ENCODE assay signal across 26 cellular contexts in genomic region chr12:129909051-129910020, GRCh38. TPM values are rescaled to one million over a fixed set of nuclear protein-coding genes. Genes with fewer than 3 reads are reported as not detected.
"Had no signal": no experiment of that assay in that cellular context is flagged by ENCODE, and none has a peak within 500 bp of the region (broad histone marks: within the 10 kb centered on the region; RNA-seq: fewer than 3 reads in every experiment).

No MANE protein-coding gene starts in this region.

- ATAC-seq: activated CD4-positive, alpha-beta T cell treated with anti-CD3 and anti-CD28 coated beads for 36 hours; activated CD8-positive, alpha-beta T cell treated with anti-CD3 and anti-CD28 coated beads for 36 hours; Panc1; Right ventricle myocardium inferior; T-cell had no signal

- H3K4me3 Mint-ChIP-seq: activated CD4-positive, alpha-beta T cell treated with anti-CD3 and anti-CD28 coated beads for 36 hours; activated CD8-positive, alpha-beta T cell treated with anti-CD3 and anti-CD28 coated beads for 36 hours; activated naive CD8-positive, alpha-beta T cell treated with anti-CD3 and anti-CD28 coated beads, Interleukin-2, amount 10 ng/mL, durations not matched to agents 7 days and 5 days; IgD-negative memory B cell; T-cell had no signal

- H3K27ac Mint-ChIP-seq: activated CD4-positive, alpha-beta T cell treated with anti-CD3 and anti-CD28 coated beads for 36 hours; activated CD8-positive, alpha-beta T cell treated with anti-CD3 and anti-CD28 coated beads for 36 hours; activated naive CD8-positive, alpha-beta T cell treated with anti-CD3 and anti-CD28 coated beads, Interleukin-2, amount 10 ng/mL, durations not matched to agents 7 days and 5 days; T-cell had no signal

- H3K4me1 Mint-ChIP-seq: activated CD4-positive, alpha-beta T cell treated with anti-CD3 and anti-CD28 coated beads for 36 hours; activated naive CD8-positive, alpha-beta T cell treated with anti-CD3 and anti-CD28 coated beads, Interleukin-2, amount 10 ng/mL, durations not matched to agents 7 days and 5 days; IgD-negative memory B cell; T-cell had no signal

- H3K9me3 Mint-ChIP-seq: activated CD8-positive, alpha-beta T cell treated with anti-CD3 and anti-CD28 coated beads for 36 hours; activated naive CD8-positive, alpha-beta T cell treated with anti-CD3 and anti-CD28 coated beads, Interleukin-2, amount 10 ng/mL, durations not matched to agents 7 days and 5 days; T-cell had no signal

- H3K36me3 Mint-ChIP-seq: activated naive CD8-positive, alpha-beta T cell treated with anti-CD3 and anti-CD28 coated beads, Interleukin-2, amount 10 ng/mL, durations not matched to agents 7 days and 5 days; IgD-negative memory B cell; T-cell had no signal

- DNase-seq: activated CD4-positive, alpha-beta T cell treated with anti-CD3 and anti-CD28 coated beads for 36 hours; activated CD4-positive, CD25-positive, alpha-beta regulatory T cell; activated CD8-positive, alpha-beta memory T cell treated with anti-CD3 and anti-CD28 coated beads, Interleukin-2, amount 50 U/mL, for 48 hours; activated CD8-positive, alpha-beta T cell treated with anti-CD3 and anti-CD28 coated beads for 36 hours; activated naive CD4-positive, alpha-beta T cell treated with anti-CD3 and anti-CD28 coated beads, Interleukin-2, amount 50 U/mL, for 16 hours; activated naive CD8-positive, alpha-beta T cell treated with anti-CD3 and anti-CD28 coated beads, Interleukin-2, amount 10 ng/mL, durations not matched to agents 7 days and 5 days; activated T-cell treated with anti-CD3 and anti-CD28 coated beads, Interleukin-2, amount 50 U/mL, for 1 hour; adrenal gland; anterior cingulate cortex; KG1; NCI-H1092; NCI-H1417 treated with DMSO at 0.1 percent for 48 hours; NCI-H1694 treated with DMSO at 0.1 percent for 48 hours; NCI-H2029 treated with DMSO at 0.1 percent for 48 hours; NCI-H69; NK-92 treated with Interleukin-12 subunit alpha and Interleukin-12 subunit beta, amount 100 ng/mL, for 24 hours; OCI-M1; RPMI8226; T-cell; T-helper 2 cell; T1000 had no signal

RNA-seq across cellular contexts. Expression of gene TMEM132D, which starts 5.5 kb away (rescaled TPM):
- total RNA-seq: activated CD4-positive, alpha-beta T cell treated with anti-CD3 and anti-CD28 coated beads for 36 hours; activated CD8-positive, alpha-beta T cell treated with anti-CD3 and anti-CD28 coated beads for 36 hours; activated naive CD8-positive, alpha-beta T cell treated with anti-CD3 and anti-CD28 coated beads, Interleukin-2, amount 10 ng/mL, durations not matched to agents 7 days and 5 days; breast epithelium; LHCN-M2; Right ventricle myocardium inferior; T-cell had no signal
